1 cellular context compared by ENCODE assay signal in genomic region chr18:46067431-46068007, GRCh38.
TF ChIP-seq lines count a peak whose summit lies in the region.

No MANE protein-coding gene starts in this region.

TF ChIP-seq in endothelial cell of umbilical vein, 7 proteins besides CTCF, POLR2A, EP300 and RAD21:
- TF ChIP-seq EZH2 (IDR thresholded peaks at IDR 0.05; ENCODE audit: borderline replicate concordance, low read depth, low read length, severe bottlenecking) (no peak), GATA2 (IDR thresholded peaks at IDR 0.05; ENCODE audit: insufficient read depth, insufficient read length, low read depth, low read length) (no peak)
